Comparison of ENCODE assay signal across 9 cellular contexts in genomic region chr17:66540131-66540781, GRCh38.
DNase-seq lines count a peak whose midpoint lies in the region; ATAC-seq, FAIRE-seq and TF ChIP-seq lines count a peak whose summit lies in the region.
"Had no signal": no experiment of that assay in that cellular context is flagged by ENCODE, and none has a peak within 500 bp of the region (broad histone marks: within the 10 kb centered on the region; RNA-seq: fewer than 3 reads in every experiment).

No MANE protein-coding gene starts in this region.

- ATAC-seq in HG03159 (IDR thresholded peaks at IDR 0.05; ENCODE audit: unreplicated experiment): no peak

- no peak overlapping the region for H3K4me3 ChIP-seq in NB4 (ENCODE audit: low read depth, low read length)
- H3K4me3 ChIP-seq in esophagus (ENCODE audit: low read depth in 1 of 2, low read length in 2 of 2): no peak overlapping the region
- no peak overlapping the region for H3K4me3 ChIP-seq in muscle layer of duodenum (ENCODE audit: low read depth in 1 of 2, low read length in 2 of 2)

- TF ChIP-seq CTCF in NB4 (IDR thresholded peaks at IDR 0.05; ENCODE audit: low read depth, low read length): no peak

- no peak for FAIRE-seq in GM12891 (lab: Jason Lieb, UNC)

- 64 to 68% methylated on average over 17 of the region's 17 CpGs for WGBS in esophagus, 2 donors

- no peaks in the 10 kb centered on the region for H3K4me1 ChIP-seq in esophagus (ENCODE audit: control insufficient read depth in 2 of 2, insufficient read depth in 2 of 2, low read length in 1 of 2)
- peaks cover 0 to 23% of the 10 kb centered on the region in 2 donors for H3K4me1 ChIP-seq in muscle layer of duodenum (ENCODE audit: control insufficient read depth in 1 of 2, insufficient read depth in 2 of 2, low read length in 2 of 2)

- POLR2A ChIA-PET in HEK293T (lab: Yijun Ruan, JAX): no interaction called here

- TF ChIP-seq POLR2A in NB4 (IDR thresholded peaks at IDR 0.05; ENCODE audit: extremely low read depth, insufficient read length): no peak
- no peak for TF ChIP-seq POLR2A in GM12891 (IDR thresholded peaks at IDR 0.05; ENCODE audit: low read depth, low read length)

- CTCF ChIA-PET in HEK293T (lab: Yijun Ruan, JAX): no interaction called here

- H3K36me3 ChIP-seq in esophagus (ENCODE audit: control insufficient read depth in 2 of 2, insufficient read depth in 2 of 2, low read length in 1 of 2) (no peaks in the 10 kb centered on the region), muscle layer of duodenum (ENCODE audit: control insufficient read depth in 1 of 2, insufficient read depth in 2 of 2, low read length in 2 of 2) (no peaks in the 10 kb centered on the region)

- no peaks in the 10 kb centered on the region for H3K27me3 ChIP-seq in esophagus (ENCODE audit: control insufficient read depth in 1 of 2, insufficient read depth in 2 of 2, low read length in 2 of 2)
- no peaks in the 10 kb centered on the region for H3K27me3 ChIP-seq in muscle layer of duodenum (ENCODE audit: low read depth, low read length)

- H3K9me3 ChIP-seq in esophagus (ENCODE audit: control insufficient read depth in 2 of 2, insufficient read depth in 1 of 2, low read depth in 1 of 2, low read length in 1 of 2) (no peaks in the 10 kb centered on the region), muscle layer of duodenum (ENCODE audit: control insufficient read depth in 1 of 2, low read length in 2 of 2) (no peaks in the 10 kb centered on the region)

- peak; percentile 80 for DNase-seq in AG08395 (ENCODE audit: low spot score)
- DNase-seq in NB4 (ENCODE audit: low read depth): peak; percentile 20
- DNase-seq in GM12891 (ENCODE audit: insufficient read length, low spot score): no peak
- DNase-seq in HEK293T (ENCODE audit: extremely low spot score): no peak
- no peak for DNase-seq in OCI-M1 (lab: John Stamatoyannopoulos, UW)
- DNase-seq: NK-92 treated with Interleukin-12 subunit alpha and Interleukin-12 subunit beta, amount 100 ng/mL, for 24 hours had no signal

- H3K27ac ChIP-seq in esophagus (ENCODE audit: low read depth in 2 of 2, low read length in 1 of 2): peak overlapping the region; percentile 11 to 53
- H3K27ac ChIP-seq in muscle layer of duodenum (ENCODE audit: low read length): peak overlapping the region; percentile 52

TF ChIP-seq in GM12891, 5 proteins besides CTCF, POLR2A, EP300 and RAD21:
- TF ChIP-seq SPI1 (IDR thresholded peaks at IDR 0.05; ENCODE audit: low read depth, low read length) (no peak), TAF1 (IDR thresholded peaks at IDR 0.05; ENCODE audit: low read depth, low read length) (no peak), POLR2AphosphoS5 (IDR thresholded peaks at IDR 0.05; ENCODE audit: low read depth, low read length) (no peak), PAX5 (IDR thresholded peaks at IDR 0.05; ENCODE audit: insufficient read depth, low read length, severe bottlenecking) (no peak), POU2F2 (IDR thresholded peaks at IDR 0.05; ENCODE audit: low read depth, low read length) (no peak)

TF ChIP-seq in HEK293T, 16 proteins besides CTCF, POLR2A, EP300 and RAD21:
- no peak for TF ChIP-seq FOXK2 (IDR thresholded peaks at IDR 0.05)
- no peak for TF ChIP-seq NFRKB (IDR thresholded peaks at IDR 0.05)
- no peak for TF ChIP-seq LEF1 (IDR thresholded peaks at IDR 0.05; ENCODE audit: borderline replicate concordance)
TF ChIP-seq in HEK293T: peak in this region for 0.

Comparison
In these comparisons a context has a peak if more than half of its experiments do, and no peak if none do; other contexts are left out.
1. DNase-seq: peak in AG08395 (single experiment) and NB4 (single experiment); none in GM12891 (single experiment), HEK293T (single experiment) and OCI-M1 (single experiment).